In the genomic region with DNA sequence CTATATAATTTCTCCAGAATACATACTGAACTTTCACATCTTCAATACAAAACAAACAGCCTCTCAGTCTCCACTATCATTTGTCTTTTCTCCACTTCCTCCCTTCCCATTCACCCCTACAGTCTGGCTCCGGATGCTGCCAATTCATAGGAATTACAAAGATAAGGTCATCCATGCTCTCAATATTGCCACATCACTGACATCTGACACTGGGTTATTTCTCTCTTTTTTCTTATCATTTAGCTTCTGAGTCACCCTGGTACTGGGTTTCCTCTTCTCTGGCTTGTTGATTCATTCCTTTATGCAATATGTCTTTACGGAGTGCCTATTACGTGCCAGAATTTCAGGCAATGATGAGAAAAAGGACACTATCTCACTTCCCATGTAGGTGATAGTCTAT, we compare ENCODE assay signal across 11 cellular contexts. TPM values are rescaled to one million over a fixed set of nuclear protein-coding genes. Genes with fewer than 3 reads are reported as not detected.
DNase-seq lines count a peak whose midpoint lies in the region; ATAC-seq and TF ChIP-seq lines count a peak whose summit lies in the region.
"Had no signal": no experiment of that assay in that cellular context is flagged by ENCODE, and none has a peak within 500 bp of the region (broad histone marks: within the 10 kb centered on the region; RNA-seq: fewer than 3 reads in every experiment).

No MANE protein-coding gene starts in this region.

- DNase-seq in Daoy (ENCODE audit: low read depth) (peak; percentile 70), NB4 (ENCODE audit: low read depth) (peak; percentile 86), amniotic epithelial cell (ENCODE audit: low read depth) (peak; percentile 98), mesenchymal stem cell (peak; percentile 87), nucleus accumbens (lab: John Stamatoyannopoulos, UW) (no peak), left lobe of liver (ENCODE audit: low spot score) (no peak)
- DNase-seq in stimulated activated CD4-positive, alpha-beta T cell treated with anti-CD3 and anti-CD28 coated beads, Interleukin-4, amount 100 ng/mL, for 24 hours = no peak
- DNase-seq: activated CD4-positive, alpha-beta T cell treated with anti-CD3 and anti-CD28 coated beads for 4 hours; GDM1; stimulated activated CD4-positive, alpha-beta T cell treated with anti-CD3 and anti-CD28 coated beads, Interleukin-15, amount 100 ng/mL, for 24 hours had no signal

- no peaks in the 10 kb centered on the region for H3K9me3 ChIP-seq in mesenchymal stem cell (ENCODE audit: control insufficient read depth, low read length)

- H3K4me1 ChIP-seq in mesenchymal stem cell (ENCODE audit: control insufficient read depth, insufficient read depth, low read depth, low read length) = peaks cover 9% of the 10 kb centered on the region

- H3K18ac ChIP-seq in mesenchymal stem cell (ENCODE audit: low read depth in 1 of 2, low read length in 2 of 2) = no peak overlapping the region

- H3K4me3 ChIP-seq in NB4 (ENCODE audit: low read depth, low read length) (no peak overlapping the region), mesenchymal stem cell (ENCODE audit: insufficient read depth in 1 of 2, low read depth in 1 of 2, low read length in 2 of 2) (no peak overlapping the region)

- H4K8ac ChIP-seq in mesenchymal stem cell (ENCODE audit: low read length) = no peak overlapping the region

- 56% methylated on average over 1 of the region's 3 CpGs for WGBS in mesenchymal stem cell

- no peak overlapping the region for H2BK5ac ChIP-seq in mesenchymal stem cell (ENCODE audit: low read depth, low read length, poor library complexity, severe bottlenecking)

- peaks cover 7 to 9% of the 10 kb centered on the region in 2 experiments for H3K36me3 ChIP-seq in mesenchymal stem cell (ENCODE audit: control insufficient read depth in 1 of 2, insufficient read depth in 2 of 2, low read depth in 1 of 2, low read length in 2 of 2)

- H3K27me3 ChIP-seq in mesenchymal stem cell (ENCODE audit: control insufficient read depth in 1 of 2, insufficient read depth in 1 of 2, low read length in 2 of 2) = peaks cover 0 to 3% of the 10 kb centered on the region in 2 experiments

- H2BK15ac ChIP-seq in mesenchymal stem cell (ENCODE audit: low read depth, poor library complexity, severe bottlenecking) = no peak overlapping the region

- no peak overlapping the region for H2BK120ac ChIP-seq in mesenchymal stem cell (ENCODE audit: low read depth, low read length)

- no peak overlapping the region for H3K23ac ChIP-seq in mesenchymal stem cell (ENCODE audit: low read length in 2 of 2)

- no peak overlapping the region for H3K14ac ChIP-seq in mesenchymal stem cell (ENCODE audit: low read length in 2 of 2)

- H4K91ac ChIP-seq in mesenchymal stem cell (ENCODE audit: low read length) = no peak overlapping the region

- peaks cover 9% of the 10 kb centered on the region for H3K79me1 ChIP-seq in mesenchymal stem cell (replicated peaks; ENCODE audit: low read length, poor library complexity, severe bottlenecking)

- no peak overlapping the region for H3K27ac ChIP-seq in mesenchymal stem cell (ENCODE audit: low read length, poor library complexity, severe bottlenecking)

- no peak overlapping the region for H2AK5ac ChIP-seq in mesenchymal stem cell (ENCODE audit: low read length, severe bottlenecking)

- H3K4me2 ChIP-seq in mesenchymal stem cell (ENCODE audit: low read length, poor library complexity, severe bottlenecking) = no peak overlapping the region

- no peak for TF ChIP-seq POLR2A in NB4 (IDR thresholded peaks at IDR 0.05; ENCODE audit: extremely low read depth, insufficient read length)

- no peak overlapping the region for H3K4ac ChIP-seq in mesenchymal stem cell (ENCODE audit: low read depth in 1 of 2, low read length in 2 of 2)

- no peak overlapping the region for H2AFZ ChIP-seq in mesenchymal stem cell (ENCODE audit: low read depth, low read length)

- H3K9ac ChIP-seq in mesenchymal stem cell (ENCODE audit: low read length) = peak overlapping the region; percentile 8

- no peak overlapping the region for H2BK12ac ChIP-seq in mesenchymal stem cell (ENCODE audit: low read length in 2 of 2)

- TF ChIP-seq CTCF in NB4 (IDR thresholded peaks at IDR 0.05; ENCODE audit: low read depth, low read length) = no peak

- ATAC-seq in left lobe of liver (no peak), GM18873 (IDR thresholded peaks at IDR 0.05; ENCODE audit: low FRiP score, unreplicated experiment) (no peak)

RNA-seq across cellular contexts. Expression of a gene that starts 3.1 kb away (rescaled TPM):
- 16.7 and 23.8 TPM in 2 replicates for total RNA-seq in Daoy (2014; rRNA removed; shearing (Covaris generic))
- polyA plus RNA-seq in mesenchymal stem cell (2013, experiment 1 of 2) = 9.3 TPM
- polyA plus RNA-seq in mesenchymal stem cell (2013, experiment 2 of 2) = 9.7 TPM
- 15.3 TPM for total RNA-seq in left lobe of liver

RNA-seq across cellular contexts. Expression of a gene that starts 9.2 kb away (rescaled TPM):
- total RNA-seq in Daoy (2014; rRNA removed; shearing (Covaris generic)) = 19.9 and 20.2 TPM in 2 replicates
- polyA plus RNA-seq in mesenchymal stem cell (2013, experiment 1 of 2) = 14.5 TPM
- 14.8 TPM for polyA plus RNA-seq in mesenchymal stem cell (2013, experiment 2 of 2)
- 19.6 TPM for total RNA-seq in left lobe of liver

RNA-seq across cellular contexts. Expression of a gene that starts 30.0 kb away (rescaled TPM):
- 22.1 and 46.6 TPM in 2 replicates for total RNA-seq in Daoy (2014; rRNA removed; shearing (Covaris generic))
- 10.4 TPM for polyA plus RNA-seq in mesenchymal stem cell (2013, experiment 1 of 2)
- 10.5 TPM for polyA plus RNA-seq in mesenchymal stem cell (2013, experiment 2 of 2)
- 20.2 TPM for total RNA-seq in left lobe of liver

Comparison
In these comparisons a context has a peak if more than half of its experiments do, and no peak if none do; other contexts are left out.
1. DNase-seq: peak in Daoy (single experiment), NB4 (single experiment), amniotic epithelial cell (single experiment) and mesenchymal stem cell (single experiment); none in stimulated activated CD4-positive, alpha-beta T cell treated with anti-CD3 and anti-CD28 coated beads, Interleukin-4, amount 100 ng/mL, for 24 hours (single experiment), nucleus accumbens (0 of 56) and left lobe of liver (single experiment).